ENCODE assay signal across 20 cellular contexts in genomic region chr2:15906778-15907177, GRCh38. TPM values are rescaled to one million over a fixed set of nuclear protein-coding genes. Genes with fewer than 3 reads are reported as not detected.
DNase-seq lines count a peak whose midpoint lies in the region; ATAC-seq and TF ChIP-seq lines count a peak whose summit lies in the region.
"Had no signal": no experiment of that assay in that cellular context is flagged by ENCODE, and none has a peak within 500 bp of the region (broad histone marks: within the 10 kb centered on the region; RNA-seq: fewer than 3 reads in every experiment).

No MANE protein-coding gene starts in this region.

- no peak overlapping the region for H3K4me2 ChIP-seq in PC-9
- H3K4me2 ChIP-seq: BLaER1 had no signal

- no peaks in the 10 kb centered on the region for H4K20me1 ChIP-seq in PC-9 (ENCODE audit: insufficient read depth)
- H4K20me1 ChIP-seq: BLaER1 had no signal

- DNase-seq in SK-N-DZ (ENCODE audit: low spot score), result peak; percentile 92
- DNase-seq in osteocyte (ENCODE audit: extremely low spot score, unreplicated experiment), result peak; percentile 6
- no peak for DNase-seq in T-helper 9 cell
- no peak for DNase-seq in PC-9
- DNase-seq: 8988T; ACHN; BE2C; C1 segment of cervical spinal cord; CD4-positive, alpha-beta T cell; CD8-positive, alpha-beta memory T cell; COR-L47; DMS 273 treated with DMSO at 0.1 percent for 48 hours; DMS153; DMS53; DMS79 treated with DMSO at 0.1 percent for 48 hours; GF-D8 had no signal

- H3K9me3 Mint-ChIP-seq in osteocyte (ENCODE audit: unreplicated experiment), result peaks cover 5% of the 10 kb centered on the region
- H3K9me3 Mint-ChIP-seq: CD4-positive, alpha-beta T cell had no signal

- TF ChIP-seq CTCF in C4-2B (conservative IDR thresholded peaks at IDR 0.05) (no peak), osteocyte (IDR thresholded peaks at IDR 0.05) (no peak), PC-9 (conservative IDR thresholded peaks at IDR 0.05) (no peak)

- H2AFZ ChIP-seq in PC-9, result no peak overlapping the region

- intact Hi-C loops in PC-9 (cut with micrococcal nuclease; ENCODE audit: unreplicated experiment), result no loop called here

- no peaks in the 10 kb centered on the region for H3K9me3 ChIP-seq in PC-9 (ENCODE audit: insufficient read depth, low read depth)
- H3K9me3 ChIP-seq: BE2C had no signal

- H3F3A ChIP-seq in PC-9 (ENCODE audit: insufficient read depth, low read depth), result no peaks in the 10 kb centered on the region

- no peak overlapping the region for H3K27ac Mint-ChIP-seq in osteocyte (ENCODE audit: unreplicated experiment)
- H3K27ac Mint-ChIP-seq: CD4-positive, alpha-beta T cell; CD8-positive, alpha-beta memory T cell had no signal

- no peak overlapping the region for H3K4me3 ChIP-seq in PC-9
- H3K4me3 ChIP-seq: BLaER1 had no signal

- peaks cover 4% of the 10 kb centered on the region for H3K27me3 Mint-ChIP-seq in osteocyte (ENCODE audit: unreplicated experiment)

- H3K4me3 Mint-ChIP-seq in osteocyte (ENCODE audit: unreplicated experiment), result no peak overlapping the region
- H3K4me3 Mint-ChIP-seq: CD4-positive, alpha-beta T cell; CD8-positive, alpha-beta memory T cell had no signal

- H3K4me1 Mint-ChIP-seq in osteocyte (ENCODE audit: unreplicated experiment), result peaks cover under 1% of the 10 kb centered on the region
- H3K4me1 Mint-ChIP-seq: CD8-positive, alpha-beta memory T cell had no signal

- CTCF ChIA-PET in PC-9 (lab: Charles Lee), result no interaction called here

- H3K9me2 ChIP-seq in PC-9 (ENCODE audit: insufficient read depth), result no peaks in the 10 kb centered on the region

- H3K36me3 ChIP-seq in PC-9 (ENCODE audit: low read depth), result no peaks in the 10 kb centered on the region
- H3K36me3 ChIP-seq: BE2C, BLaER1 had no signal

- BruUV-seq in PC-9 (replicated peaks; lab: Mats Ljungman, UMichigan), result no TSS peak

- no peak for ATAC-seq in GM19455 (IDR thresholded peaks at IDR 0.05; ENCODE audit: unreplicated experiment)

- no peaks in the 10 kb centered on the region for H3K36me3 Mint-ChIP-seq in osteocyte (ENCODE audit: unreplicated experiment)
- H3K36me3 Mint-ChIP-seq: CD8-positive, alpha-beta memory T cell had no signal

- H3K27me3 ChIP-seq in PC-9 (ENCODE audit: insufficient read depth, low read depth), result peaks cover 12% of the 10 kb centered on the region
- H3K27me3 ChIP-seq: BE2C, BLaER1 had no signal

- POLR2A ChIA-PET in PC-9 (lab: Charles Lee; ENCODE audit: unreplicated experiment), result no interaction called here

- no peaks in the 10 kb centered on the region for H3K4me1 ChIP-seq in PC-9 (replicated peaks; ENCODE audit: insufficient read depth)
- H3K4me1 ChIP-seq: BE2C, BLaER1 had no signal

- no peaks in the 10 kb centered on the region for H3K79me2 ChIP-seq in PC-9 (ENCODE audit: low read depth)

- H3K27ac ChIP-seq in C4-2B (peak overlapping the region; percentile 65), PC-9 (no peak overlapping the region)
- H3K27ac ChIP-seq: BLaER1 had no signal

RNA-seq across cellular contexts. Expression of gene MYCN, which starts 33.6 kb away (rescaled TPM):
- 1,097 and 1,099 TPM in 2 replicates for polyA plus RNA-seq in SK-N-DZ (2014; cell fraction: cytosol; rRNA removed)
- 1,072 and 1,695 TPM in 2 replicates for polyA plus RNA-seq in SK-N-DZ (2014; cell fraction: nucleus; rRNA removed)
- 0.24 and 0.54 TPM in 2 replicates for total RNA-seq in osteocyte
- total RNA-seq in PC-9 (2021), result not detected in 2 replicates
- total RNA-seq: CD8-positive, alpha-beta memory T cell had no signal
- polyA plus RNA-seq: AG04450; CD8-positive, alpha-beta memory T cell had no signal

Comparison
In these comparisons a context has a peak if more than half of its experiments do, and no peak if none do; other contexts are left out.
1. DNase-seq: peak in SK-N-DZ (single experiment) and osteocyte (single experiment); none in T-helper 9 cell (single experiment) and PC-9 (0 of 2).